ENCODE assay signal across 1 cellular context in the genomic region with DNA sequence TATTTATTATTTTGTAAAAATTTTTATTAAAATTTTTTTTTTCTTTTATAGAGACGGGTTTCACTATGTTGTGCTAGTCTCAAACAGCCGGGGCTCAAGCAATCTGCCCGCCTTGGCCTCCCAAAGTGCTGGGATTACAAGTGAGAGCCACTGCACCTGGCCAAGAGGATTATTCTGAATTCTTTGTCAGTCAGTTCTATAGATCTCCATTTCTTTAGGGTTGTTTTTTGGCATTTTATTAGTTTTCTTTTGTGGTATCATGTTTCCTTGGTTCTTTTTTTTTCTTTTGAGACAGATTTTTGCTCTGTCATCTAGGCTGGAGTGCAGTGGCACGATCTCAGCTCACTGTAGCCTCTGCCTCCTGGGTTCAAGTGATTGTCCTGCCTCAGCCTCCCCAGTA.
TF ChIP-seq lines count a peak whose summit lies in the region.

No MANE protein-coding gene starts in this region.

TF ChIP-seq in K562, 482 proteins besides CTCF, POLR2A, EP300 and RAD21:
- TF ChIP-seq ZNF316 (IDR thresholded peaks at IDR 0.05) (peak; percentile 35; the same call in 1 of the 2 replicates), FUS (optimal IDR thresholded peaks at IDR 0.05; ENCODE audit: low read depth, low read length) (no peak), TAF9B (IDR thresholded peaks at IDR 0.05; ENCODE audit: partially characterized antibody) (no peak)
- TF ChIP-seq, protein P1, sequence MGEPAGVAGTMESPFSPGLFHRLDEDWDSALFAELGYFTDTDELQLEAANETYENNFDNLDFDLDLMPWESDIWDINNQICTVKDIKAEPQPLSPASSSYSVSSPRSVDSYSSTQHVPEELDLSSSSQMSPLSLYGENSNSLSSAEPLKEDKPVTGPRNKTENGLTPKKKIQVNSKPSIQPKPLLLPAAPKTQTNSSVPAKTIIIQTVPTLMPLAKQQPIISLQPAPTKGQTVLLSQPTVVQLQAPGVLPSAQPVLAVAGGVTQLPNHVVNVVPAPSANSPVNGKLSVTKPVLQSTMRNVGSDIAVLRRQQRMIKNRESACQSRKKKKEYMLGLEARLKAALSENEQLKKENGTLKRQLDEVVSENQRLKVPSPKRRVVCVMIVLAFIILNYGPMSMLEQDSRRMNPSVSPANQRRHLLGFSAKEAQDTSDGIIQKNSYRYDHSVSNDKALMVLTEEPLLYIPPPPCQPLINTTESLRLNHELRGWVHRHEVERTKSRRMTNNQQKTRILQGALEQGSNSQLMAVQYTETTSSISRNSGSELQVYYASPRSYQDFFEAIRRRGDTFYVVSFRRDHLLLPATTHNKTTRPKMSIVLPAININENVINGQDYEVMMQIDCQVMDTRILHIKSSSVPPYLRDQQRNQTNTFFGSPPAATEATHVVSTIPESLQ (CRISPR knock-in tag; IDR thresholded peaks at IDR 0.05), result no peak
